ENCODE assay signal across 20 cellular contexts in genomic region chr11:27838674-27839073, GRCh38.
"Had no signal": no experiment of that assay in that cellular context is flagged by ENCODE, and none has a peak within 500 bp of the region (broad histone marks: within the 10 kb centered on the region; RNA-seq: fewer than 3 reads in every experiment).

No MANE protein-coding gene starts in this region.

- H3K4me3 ChIP-seq: colonic mucosa, lower lobe of right lung, testis, tibial artery had no signal

- ATAC-seq: left colon; left ventricle myocardium superior; lower lobe of right lung; natural killer cell; sciatic nerve; stimulated activated naive CD8-positive, alpha-beta T cell treated with anti-CD3 and anti-CD28 coated beads, Interleukin-15, Interleukin-2, amounts not matched to agents 100 U/mL and 50 U/mL, for 24 hours had no signal

- FAIRE-seq: endothelial cell of umbilical vein, frontal cortex had no signal

- H3K9me3 ChIP-seq: colonic mucosa, lower lobe of right lung, neutrophil, testis, tibial artery had no signal

- DNase-seq: colonic mucosa; dermis blood vessel endothelial cell; effector memory CD4-positive, alpha-beta T cell; hypothalamus; immature natural killer cell; islet precursor cell; left colon; left ventricle myocardium superior; lower lobe of right lung; natural killer cell; stimulated activated CD4-positive, alpha-beta T cell treated with anti-CD3 and anti-CD28 coated beads, Interleukin-4, amount 100 ng/mL, for 4 hours; stimulated activated naive CD8-positive, alpha-beta T cell treated with anti-CD3 and anti-CD28 coated beads, Interleukin-15, Interleukin-2, amounts not matched to agents 100 U/mL and 50 U/mL, for 24 hours; substantia nigra; testis; tibial artery had no signal

- H3K27ac ChIP-seq: colonic mucosa, lower lobe of right lung, neutrophil, parathyroid adenoma, testis, tibial artery had no signal

- H3K36me3 ChIP-seq: colonic mucosa, lower lobe of right lung, neutrophil, tibial artery had no signal

- H3K4me1 ChIP-seq: colonic mucosa, lower lobe of right lung, parathyroid adenoma, testis, tibial artery had no signal

- H3K9ac ChIP-seq: parathyroid adenoma had no signal

- H3K79me2 ChIP-seq: parathyroid adenoma had no signal

- H3K27me3 ChIP-seq: colonic mucosa, neutrophil, testis, tibial artery had no signal

- H2AFZ ChIP-seq: parathyroid adenoma had no signal
